Comparison of ENCODE assay signal across 8 cellular contexts in genomic region chr12:21656931-21657335, GRCh38. TPM values are rescaled to one million over a fixed set of nuclear protein-coding genes. Genes with fewer than 3 reads are reported as not detected.
DNase-seq lines count a peak whose midpoint lies in the region; ATAC-seq, FAIRE-seq and TF ChIP-seq lines count a peak whose summit lies in the region.

No MANE protein-coding gene starts in this region.

- 3% methylated on average over 15 of the region's 15 CpGs for WGBS in A549 (ENCODE audit: missing lambda C conversion rate)
- 0 to 1% methylated on average over 14 to 15 of the region's 15 CpGs for WGBS in tibial nerve, 2 donors

- H3K4me3 Mint-ChIP-seq in neural crest cell = peak overlapping the region; percentile 97

- TF ChIP-seq RAD21 in A549 (conservative IDR thresholded peaks at IDR 0.05 in 1 of 2, IDR thresholded peaks at IDR 0.05 in 1 of 2) = no peak

- H3K9ac ChIP-seq in NT2/D1 (ENCODE audit: insufficient read length, low read depth) = peak overlapping the region; percentile 99

- no peaks in the 10 kb centered on the region for H3K27me3 ChIP-seq in NT2/D1 (ENCODE audit: insufficient read depth, insufficient read length)
- no peaks in the 10 kb centered on the region for H3K27me3 ChIP-seq in foreskin keratinocyte
- no peaks in the 10 kb centered on the region for H3K27me3 ChIP-seq in tibial nerve

- peaks cover 40% of the 10 kb centered on the region for H3K4me1 ChIP-seq in A549
- H3K4me1 ChIP-seq in NT2/D1 (ENCODE audit: insufficient read depth, insufficient read length) = peaks cover 2% of the 10 kb centered on the region
- H3K4me1 ChIP-seq in foreskin keratinocyte = peaks cover 9% of the 10 kb centered on the region
- H3K4me1 ChIP-seq in tibial nerve = peaks cover 0 to 32% (median 18%) of the 10 kb centered on the region in 4 donors

- peak overlapping the region; percentile 92 for H3K4me3 ChIP-seq in A549
- H3K4me3 ChIP-seq in NT2/D1 (ENCODE audit: insufficient read length, low read depth) = peak overlapping the region; percentile 98
- H3K4me3 ChIP-seq in tibial nerve = peak overlapping the region; percentile 61 to 92 (median 84)

- H3K36me3 ChIP-seq in NT2/D1 (ENCODE audit: insufficient read depth, insufficient read length, low read length) (peaks cover 53% of the 10 kb centered on the region), tibial nerve (peaks cover 0 to 24% (median 0%) of the 10 kb centered on the region in 3 donors)

- peak; percentile 18 to 56 for DNase-seq in A549 (ENCODE audit: low read depth in 1 of 2, low spot score in 1 of 2)
- peak; percentile 71 for DNase-seq in NT2/D1 (ENCODE audit: low read depth, low spot score)
- peak; percentile 77 for DNase-seq in activated effector memory CD4-positive, alpha-beta T cell treated with anti-CD3 and anti-CD28 coated beads, Interleukin-2, amount 50 U/mL, for 16 hours
- peak; percentile 21 to 44 for DNase-seq in foreskin keratinocyte
- DNase-seq in neural crest cell (ENCODE audit: low read depth, low spot score) = peak; percentile 16
- peak in 1 of 2 donors; percentile 27 for DNase-seq in tibial nerve (ENCODE audit: low spot score in 2 of 2)

- H3K36me3 Mint-ChIP-seq in neural crest cell (ENCODE audit: low read depth) = peaks cover 19% of the 10 kb centered on the region

- TF ChIP-seq POLR2A in A549 (IDR thresholded peaks at IDR 0.05; ENCODE audit: low read length) (no peak), tibial nerve (IDR thresholded peaks at IDR 0.05) (no peak)

- no peak for FAIRE-seq in A549 (lab: Jason Lieb, UNC)

- peak overlapping the region; percentile 91 for H3K4me2 ChIP-seq in A549

- H3K9me3 ChIP-seq in A549 = no peaks in the 10 kb centered on the region
- H3K9me3 ChIP-seq in NT2/D1 (ENCODE audit: insufficient read depth, low read length) = peaks cover 8% of the 10 kb centered on the region; the same call in 1 of the 2 replicates
- no peaks in the 10 kb centered on the region for H3K9me3 ChIP-seq in tibial nerve

- H3K27me3 Mint-ChIP-seq in neural crest cell (ENCODE audit: low read depth) = no peaks in the 10 kb centered on the region

- H3K27ac Mint-ChIP-seq in neural crest cell (ENCODE audit: unreplicated experiment) = peak overlapping the region; percentile 100

- peak; percentile 62 to 71; a peak in 5 of 6 replicates for ATAC-seq in A549
- peak; percentile 15 for ATAC-seq in GM18499 (IDR thresholded peaks at IDR 0.05; ENCODE audit: insufficient read depth, unreplicated experiment)
- ATAC-seq in HG02981 (IDR thresholded peaks at IDR 0.05; ENCODE audit: unreplicated experiment) = peak; percentile 28
- ATAC-seq in foreskin keratinocyte = peak; percentile 55

- no peak for TF ChIP-seq EP300 in A549 (IDR thresholded peaks at IDR 0.05)
- no peak for TF ChIP-seq EP300 in tibial nerve (IDR thresholded peaks at IDR 0.05)

- no peaks in the 10 kb centered on the region for H3K9me3 Mint-ChIP-seq in neural crest cell

- H3K27ac ChIP-seq in A549 (peak overlapping the region; percentile 97 to 98), foreskin keratinocyte (peak overlapping the region; percentile 30), tibial nerve (peak overlapping the region; percentile 68 to 94 (median 90))

- TF ChIP-seq CTCF in A549 (IDR thresholded peaks at IDR 0.05) = no peak
- no peak for TF ChIP-seq CTCF in foreskin keratinocyte (conservative IDR thresholded peaks at IDR 0.05)
- no peak for TF ChIP-seq CTCF in neural crest cell (conservative IDR thresholded peaks at IDR 0.05)
- TF ChIP-seq CTCF in tibial nerve (IDR thresholded peaks at IDR 0.05) = no peak

- CTCF ChIA-PET in A549 (lab: Yijun Ruan, JAX) = interaction anchor here (0.7 to 1.8 kb wide), 5 partner anchors 8 to 43 kb away, joined by 3 to 7 read pairs (median 4); no protein-coding TSS in a partner anchor

- peaks cover 46% of the 10 kb centered on the region for H3K4me1 Mint-ChIP-seq in neural crest cell

- POLR2A ChIA-PET in A549 (lab: Yijun Ruan, JAX) = interaction anchor here (0.8 to 2.3 kb wide), 14 partner anchors 9 to 219 kb away, joined by 3 to 36 read pairs (median 8); partner anchors contain the start of genes GOLT1B, PYROXD1 and RECQL

TF ChIP-seq in A549, 52 proteins besides CTCF, POLR2A, EP300 and RAD21 (continues in another document):
- TF ChIP-seq GATA3 (IDR thresholded peaks at IDR 0.05; ENCODE audit: borderline replicate concordance) (no peak), ATOH8 (CRISPR knock-in tag; IDR thresholded peaks at IDR 0.05; ENCODE audit: low read depth) (peak; percentile 32; the same call in 1 of the 2 replicates), BHLHE40 (IDR thresholded peaks at IDR 0.05; ENCODE audit: low read depth, low read length) (no peak), CHD2 (IDR thresholded peaks at IDR 0.05; ENCODE audit: low read length, partially characterized antibody) (no peak), MAZ (IDR thresholded peaks at IDR 0.05; ENCODE audit: borderline replicate concordance, low read depth, low read length) (no peak), RFX5 (IDR thresholded peaks at IDR 0.05) (no peak), ZFP36 (IDR thresholded peaks at IDR 0.05; ENCODE audit: borderline replicate concordance, partially characterized antibody) (no peak), RARB (CRISPR knock-in tag; IDR thresholded peaks at IDR 0.05) (0 out of 2 replicates have a peak, but pooled peaks have one; percentile 13), NFE2L2 (conservative IDR thresholded peaks at IDR 0.05; ENCODE audit: low read length) (no peak), JUN (IDR thresholded peaks at IDR 0.05) (no peak; a peak in 1 of 5 replicates), KDM5A (IDR thresholded peaks at IDR 0.05) (0 out of 2 replicates have a peak, but pooled peaks have one; percentile 2), CHD4 (IDR thresholded peaks at IDR 0.05; ENCODE audit: borderline replicate concordance) (no peak), USF2 (IDR thresholded peaks at IDR 0.05) (no peak), RNF2 (IDR thresholded peaks at IDR 0.05; ENCODE audit: borderline replicate concordance, low read depth) (no peak), MYC (IDR thresholded peaks at IDR 0.05; ENCODE audit: borderline replicate concordance, low read length) (no peak), HMGXB4 (CRISPR knock-in tag; IDR thresholded peaks at IDR 0.05; ENCODE audit: borderline replicate concordance) (no peak), MAFK (IDR thresholded peaks at IDR 0.05; ENCODE audit: partially characterized antibody) (no peak), CBX8 (IDR thresholded peaks at IDR 0.05) (no peak), TFCP2L1 (CRISPR knock-in tag; IDR thresholded peaks at IDR 0.05) (no peak), EHMT2 (IDR thresholded peaks at IDR 0.05; ENCODE audit: low read depth) (no peak), CEBPB (IDR thresholded peaks at IDR 0.05) (no peak), HOXB13 (CRISPR knock-in tag; IDR thresholded peaks at IDR 0.05; ENCODE audit: low read depth) (no peak)

RNA-seq across cellular contexts. Expression of gene LDHB, which starts 0.7 kb away (rescaled TPM):
- polyA plus RNA-seq in A549 (2011; rRNA removed) (1,881 and 2,260 TPM in 2 replicates), A549 (2017; fragmentation: RNase III; extraction: RNeasy Plus Mini Kit Qiagen cat#74134 plus additional on column Dnase treatment) (1,745 to 1,852 TPM (median 1,788 TPM) in 3 replicates), foreskin keratinocyte (805 and 960 TPM in 2 replicates)
- 882 and 1,113 TPM in 2 replicates for polyA plus RNA-seq in A549 (2012; cell fraction: cytosol; rRNA removed)
- polyA plus RNA-seq in A549 (2012; cell fraction: nucleus; rRNA removed) = 378 and 581 TPM in 2 replicates
- polyA minus RNA-seq in A549 (2011; rRNA and poly(A)+ RNA removed) = 554 and 593 TPM in 2 replicates
- total RNA-seq in foreskin keratinocyte (814 and 896 TPM in 2 replicates), neural crest cell (1,356 and 1,383 TPM in 2 replicates), tibial nerve (100 to 1,000 TPM; 214 to 283 (median 247) TPM)

RNA-seq across cellular contexts. Expression of gene GYS2, which starts 52.3 kb away (rescaled TPM):
- 0.19 TPM in 2 replicates for polyA plus RNA-seq in A549 (2011; rRNA removed)
- 0.01 TPM in 1 of 2 replicates, not detected in the other for polyA plus RNA-seq in A549 (2012; cell fraction: cytosol; rRNA removed)
- polyA plus RNA-seq in A549 (2012; cell fraction: nucleus; rRNA removed) = 0.04 and 0.15 TPM in 2 replicates
- polyA plus RNA-seq in A549 (2017; fragmentation: RNase III; extraction: RNeasy Plus Mini Kit Qiagen cat#74134 plus additional on column Dnase treatment) = 0.04 TPM in 1 of 3 replicates, not detected in the others
- polyA minus RNA-seq in A549 (2011; rRNA and poly(A)+ RNA removed) = not detected in 2 replicates
- total RNA-seq in foreskin keratinocyte = not detected in 2 replicates
- not detected in 2 replicates for polyA plus RNA-seq in foreskin keratinocyte
- total RNA-seq in neural crest cell = not detected in 2 replicates
- total RNA-seq in tibial nerve = under 1 TPM in 2 of 4 donors, not detected in 2; 0.22 to 0.39 TPM

Comparison
In these comparisons a context has a peak if more than half of its experiments do, and no peak if none do; other contexts are left out.
1. ATAC-seq: peak in every context shown above with its lines; median percentile 66 in A549; 55 in foreskin keratinocyte; 28 in HG02981; 15 in GM18499.
2. H3K27ac ChIP-seq: peak in every context shown above with its lines; median percentile 98 in A549; 90 in tibial nerve; 30 in foreskin keratinocyte.